Comparison of ENCODE assay signal across 12 cellular contexts in the genomic region with DNA sequence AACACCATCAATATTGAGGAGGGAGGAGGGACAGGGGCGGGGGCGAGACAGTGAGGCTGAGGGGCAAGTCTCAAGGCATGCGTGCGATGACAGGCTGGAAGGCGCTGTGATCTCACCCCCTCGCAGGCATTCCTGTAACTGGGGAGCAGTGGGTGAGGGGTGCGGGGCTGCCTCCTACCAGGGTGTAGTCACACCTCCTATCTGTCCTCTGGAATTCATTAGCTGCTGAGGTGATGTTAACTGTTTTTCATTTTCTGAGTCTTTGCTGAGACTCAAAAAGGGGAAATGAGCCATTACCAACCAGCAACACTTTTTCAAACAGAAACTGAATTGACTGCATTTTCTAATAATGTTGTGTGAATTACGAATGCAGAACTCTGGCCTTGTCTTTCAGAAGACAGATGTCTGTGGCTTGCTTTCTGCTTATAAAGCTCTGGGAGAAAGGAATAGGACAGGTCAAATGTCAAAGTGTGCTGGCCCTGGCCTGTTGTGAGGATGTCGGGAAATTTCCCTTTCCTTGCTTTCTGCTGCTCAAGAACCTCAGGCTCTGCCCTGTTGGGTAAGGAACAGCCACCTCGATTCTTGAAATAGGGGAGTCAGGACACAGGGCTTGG. TPM values are rescaled to one million over a fixed set of nuclear protein-coding genes. Genes with fewer than 3 reads are reported as not detected.
DNase-seq lines count a peak whose midpoint lies in the region; ATAC-seq and TF ChIP-seq lines count a peak whose summit lies in the region.
"Had no signal": no experiment of that assay in that cellular context is flagged by ENCODE, and none has a peak within 500 bp of the region (broad histone marks: within the 10 kb centered on the region; RNA-seq: fewer than 3 reads in every experiment).

No MANE protein-coding gene starts in this region.

- H3K27me3 ChIP-seq in Peyer's patch (no peaks in the 10 kb centered on the region), upper lobe of left lung (no peaks in the 10 kb centered on the region)

- peaks cover 3 to 5% of the 10 kb centered on the region in 2 donors for H3K4me1 Mint-ChIP-seq in effector memory CD8-positive, alpha-beta T cell (ENCODE audit: low read depth in 2 of 2)
- H3K4me1 Mint-ChIP-seq in activated naive CD8-positive, alpha-beta T cell treated with anti-CD3 and anti-CD28 coated beads for 36 hours, result peaks cover 12% of the 10 kb centered on the region

- DNase-seq in GM19238 (ENCODE audit: insufficient read length, low spot score) (peak; percentile 66), Peyer's patch (peak in 1 of 3 donors; percentile 27), upper lobe of left lung (no peak)
- DNase-seq in effector memory CD8-positive, alpha-beta T cell, result no peak
- DNase-seq in stimulated activated naive CD4-positive, alpha-beta T cell treated with Interleukin-2 at 50 U/mL for 16 hours (lab: John Stamatoyannopoulos, UW), result no peak
- DNase-seq in activated naive CD8-positive, alpha-beta T cell treated with anti-CD3 and anti-CD28 coated beads for 36 hours, result no peak
- DNase-seq: activated naive CD4-positive, alpha-beta T cell treated with Interleukin-2 at 50 U/mL for 16 hours; effector CD4-positive, alpha-beta T cell; NCI-H2171 had no signal

- ATAC-seq in HG02973 (IDR thresholded peaks at IDR 0.05; ENCODE audit: unreplicated experiment), result peak; percentile 35
- no peak for ATAC-seq in upper lobe of left lung (ENCODE audit: low FRiP score in 2 of 2)
- ATAC-seq in effector memory CD8-positive, alpha-beta T cell (replicated peaks), result no peak

- no peak overlapping the region for H3K27ac Mint-ChIP-seq in effector memory CD8-positive, alpha-beta T cell
- H3K27ac Mint-ChIP-seq in activated naive CD8-positive, alpha-beta T cell treated with anti-CD3 and anti-CD28 coated beads for 36 hours, result no peak overlapping the region
- H3K27ac Mint-ChIP-seq: T-helper 1 cell treated with Interleukin-12 subunit alpha and Interleukin-12 subunit beta and Interleukin-4 antibody, amounts not matched to agents 30 μg/mL and 1 μg/mL, for 36 hours had no signal

- TF ChIP-seq EP300 in upper lobe of left lung (IDR thresholded peaks at IDR 0.05), result no peak

- no peak overlapping the region for H3K4me3 Mint-ChIP-seq in effector memory CD8-positive, alpha-beta T cell
- H3K4me3 Mint-ChIP-seq in activated naive CD8-positive, alpha-beta T cell treated with anti-CD3 and anti-CD28 coated beads for 36 hours, result no peak overlapping the region
- H3K4me3 Mint-ChIP-seq: T-helper 1 cell treated with Interleukin-12 subunit alpha and Interleukin-12 subunit beta and Interleukin-4 antibody, amounts not matched to agents 30 μg/mL and 1 μg/mL, for 36 hours had no signal

- peaks cover 21 to 41% of the 10 kb centered on the region in 2 donors for H3K27me3 Mint-ChIP-seq in effector memory CD8-positive, alpha-beta T cell
- peaks cover 9% of the 10 kb centered on the region for H3K27me3 Mint-ChIP-seq in activated naive CD8-positive, alpha-beta T cell treated with anti-CD3 and anti-CD28 coated beads for 36 hours

- no peaks in the 10 kb centered on the region for H3K36me3 ChIP-seq in Peyer's patch
- no peaks in the 10 kb centered on the region for H3K36me3 ChIP-seq in upper lobe of left lung

- H3K27ac ChIP-seq in Peyer's patch (peak overlapping the region; percentile 28 to 70 (median 36)), upper lobe of left lung (peak overlapping the region; percentile 34 to 49 (median 46))

- 72 to 75% methylated on average over 10 of the region's 10 CpGs for WGBS in upper lobe of left lung, 2 donors

- TF ChIP-seq CTCF in Peyer's patch (IDR thresholded peaks at IDR 0.05) (no peak), upper lobe of left lung (IDR thresholded peaks at IDR 0.05) (no peak)

- H3K9me3 Mint-ChIP-seq in effector memory CD8-positive, alpha-beta T cell, result no peaks in the 10 kb centered on the region
- H3K9me3 Mint-ChIP-seq in activated naive CD8-positive, alpha-beta T cell treated with anti-CD3 and anti-CD28 coated beads for 36 hours, result no peaks in the 10 kb centered on the region
- H3K9me3 Mint-ChIP-seq: T-helper 1 cell treated with Interleukin-12 subunit alpha and Interleukin-12 subunit beta and Interleukin-4 antibody, amounts not matched to agents 30 μg/mL and 1 μg/mL, for 36 hours had no signal

- H3K36me3 Mint-ChIP-seq in effector memory CD8-positive, alpha-beta T cell (ENCODE audit: insufficient read depth), result no peaks in the 10 kb centered on the region
- H3K36me3 Mint-ChIP-seq in activated naive CD8-positive, alpha-beta T cell treated with anti-CD3 and anti-CD28 coated beads for 36 hours, result no peaks in the 10 kb centered on the region

- H3K4me3 ChIP-seq in Peyer's patch, result no peak overlapping the region
- H3K4me3 ChIP-seq in upper lobe of left lung, result no peak overlapping the region

- H3K4me1 ChIP-seq in Peyer's patch, result peaks cover 0 to 7% (median 3%) of the 10 kb centered on the region in 4 donors
- peaks cover 12 to 24% (median 13%) of the 10 kb centered on the region in 4 donors for H3K4me1 ChIP-seq in upper lobe of left lung

- TF ChIP-seq POLR2A in Peyer's patch (IDR thresholded peaks at IDR 0.05) (no peak), upper lobe of left lung (IDR thresholded peaks at IDR 0.05) (no peak)

- H3K9me3 ChIP-seq in Peyer's patch, result no peaks in the 10 kb centered on the region
- H3K9me3 ChIP-seq in upper lobe of left lung, result no peaks in the 10 kb centered on the region

RNA-seq across cellular contexts. Expression of a gene that starts 23.7 kb away (rescaled TPM):
- total RNA-seq in Peyer's patch (1 to 10 TPM; 3.2 to 9.9 (median 5.4) TPM), upper lobe of left lung (10 to 100 TPM in 3 of 6 donors, 1 to 10 TPM in 3; 4.7 to 29.3 (median 10.4) TPM)
- 1 to 10 TPM; 1.4 TPM for total RNA-seq in activated naive CD8-positive, alpha-beta T cell treated with anti-CD3 and anti-CD28 coated beads for 36 hours
- total RNA-seq: renal cortical epithelial cell had no signal

RNA-seq across cellular contexts. Expression of a gene that starts 53.9 kb away (rescaled TPM):
- total RNA-seq in Peyer's patch (1 to 10 TPM in 3 of 4 donors, not detected in 1; 1.9 to 4.4 (median 2.8) TPM), upper lobe of left lung (10 to 100 TPM in 2 of 6 donors, 1 to 10 TPM in 4; 6.7 to 17.0 (median 9.2) TPM)
- 1 to 10 TPM; 4.3 TPM for total RNA-seq in activated naive CD8-positive, alpha-beta T cell treated with anti-CD3 and anti-CD28 coated beads for 36 hours
